13 cellular contexts compared by ENCODE assay signal in the genomic region with DNA sequence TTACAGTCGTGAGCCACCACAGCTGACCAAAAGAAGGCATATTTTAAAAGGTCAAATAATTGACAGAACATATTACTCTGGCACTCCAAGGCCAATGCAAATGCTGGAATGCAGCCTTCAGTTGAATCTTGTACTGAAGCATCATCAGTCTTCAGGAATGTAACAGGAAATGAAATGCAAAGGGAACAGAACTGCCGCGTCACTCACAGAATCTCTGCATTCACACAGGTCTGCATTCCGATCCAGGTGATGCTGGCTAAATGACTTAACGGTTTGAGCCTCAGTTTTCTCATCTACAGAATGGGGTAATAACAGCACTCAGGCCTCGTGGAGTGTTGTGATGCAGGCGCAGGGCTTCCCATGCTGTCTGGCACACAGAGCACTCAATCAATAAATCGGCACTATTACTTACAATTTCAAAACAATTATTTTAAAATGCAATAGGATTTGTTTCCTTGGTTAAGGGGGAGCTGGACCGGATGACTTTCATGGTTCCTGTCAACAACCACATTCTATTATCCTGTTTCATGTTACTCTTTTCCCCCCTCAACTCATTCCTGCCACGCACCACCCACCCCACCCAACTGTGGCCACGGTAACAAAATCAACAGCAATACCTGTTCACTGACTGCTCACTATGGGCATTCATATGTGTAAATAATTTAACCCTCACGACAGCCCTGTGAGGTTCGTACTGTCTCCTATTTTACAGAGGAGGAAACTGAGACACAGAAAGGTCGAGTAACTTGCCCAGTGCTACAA. TPM values are rescaled to one million over a fixed set of nuclear protein-coding genes. Genes with fewer than 3 reads are reported as not detected.
DNase-seq lines count a peak whose midpoint lies in the region; ATAC-seq and TF ChIP-seq lines count a peak whose summit lies in the region.
"Had no signal": no experiment of that assay in that cellular context is flagged by ENCODE, and none has a peak within 500 bp of the region (broad histone marks: within the 10 kb centered on the region; RNA-seq: fewer than 3 reads in every experiment).

No MANE protein-coding gene starts in this region.

- no peak overlapping the region for H3K9ac ChIP-seq in endocrine pancreas (ENCODE audit: control insufficient read depth, insufficient read depth, low read length)

- TF ChIP-seq CTCF in Calu3 (IDR thresholded peaks at IDR 0.05; ENCODE audit: unreplicated experiment) (no peak), tibial nerve (IDR thresholded peaks at IDR 0.05) (no peak)

- WGBS in mesodermal cell (ENCODE audit: insufficient coverage in 2 of 2), 2 experiments = 86 to 90% methylated on average over 6 to 8 of the region's 14 CpGs
- 84 to 87% methylated on average over 14 of the region's 14 CpGs for WGBS in tibial nerve, 2 donors

- no peak overlapping the region for H3K4me3 ChIP-seq in MG63
- peak overlapping the region; percentile 85 for H3K4me3 ChIP-seq in endocrine pancreas (ENCODE audit: control insufficient read depth, insufficient read depth, low read length)
- H3K4me3 ChIP-seq in mesodermal cell (ENCODE audit: extremely low read depth, insufficient read depth, low read length, poor library complexity, severe bottlenecking) = no peak overlapping the region
- H3K4me3 ChIP-seq in tibial nerve = no peak overlapping the region

- BruUV-seq in Calu3 (replicated peaks; lab: Mats Ljungman, UMichigan) = no TSS peak

- no peaks in the 10 kb centered on the region for H3K9me3 Mint-ChIP-seq in Calu3 (ENCODE audit: low read depth, unreplicated experiment)
- H3K9me3 Mint-ChIP-seq: activated naive CD4-positive, alpha-beta T cell treated with anti-CD3 and anti-CD28 coated beads, Interleukin-2, amount 50 U/mL, for 24 hours; CD4-positive, CD25-positive, alpha-beta regulatory T cell had no signal

- DNase-seq in Calu3 (peak; percentile 32), MG63 (peak; percentile 38), tibial nerve (ENCODE audit: low spot score in 2 of 2) (no peak), COR-L47 (lab: John Stamatoyannopoulos, UW) (no peak), COLO829 (ENCODE audit: low spot score) (no peak)
- DNase-seq: CD4-positive, CD25-positive, alpha-beta regulatory T cell; NCI-H1048; stimulated activated CD4-positive, alpha-beta T cell treated with anti-CD3 and anti-CD28 coated beads, Interleukin-4, amount 100 ng/mL, for 4 hours had no signal

- CTCF ChIA-PET in Calu3 (lab: Charles Lee) = no interaction called here

- peaks cover 7% of the 10 kb centered on the region for H3K36me3 Mint-ChIP-seq in Calu3 (ENCODE audit: insufficient read depth, unreplicated experiment)
- H3K36me3 Mint-ChIP-seq: activated naive CD4-positive, alpha-beta T cell treated with anti-CD3 and anti-CD28 coated beads, Interleukin-2, amount 50 U/mL, for 24 hours; CD4-positive, CD25-positive, alpha-beta regulatory T cell had no signal

- no peak overlapping the region for H3K4me3 Mint-ChIP-seq in Calu3 (ENCODE audit: low read depth, unreplicated experiment)
- H3K4me3 Mint-ChIP-seq: activated naive CD4-positive, alpha-beta T cell treated with anti-CD3 and anti-CD28 coated beads, Interleukin-2, amount 50 U/mL, for 24 hours; CD4-positive, CD25-positive, alpha-beta regulatory T cell had no signal

- H3K9me3 ChIP-seq in MG63 (no peaks in the 10 kb centered on the region), endocrine pancreas (ENCODE audit: control insufficient read depth, low read length) (no peaks in the 10 kb centered on the region), mesodermal cell (ENCODE audit: control insufficient read depth, low read length) (no peaks in the 10 kb centered on the region), tibial nerve (no peaks in the 10 kb centered on the region)

- H3K4me1 ChIP-seq in endocrine pancreas (ENCODE audit: control insufficient read depth, insufficient read depth, low read length) (peaks cover 15% of the 10 kb centered on the region), mesodermal cell (ENCODE audit: control insufficient read depth, insufficient read depth, low read length, poor library complexity, severe bottlenecking) (peaks cover 68% of the 10 kb centered on the region), tibial nerve (peaks cover 0 to 68% (median 18%) of the 10 kb centered on the region in 4 donors)

- ATAC-seq in HG03439 (IDR thresholded peaks at IDR 0.05; ENCODE audit: unreplicated experiment) = no peak

- TF ChIP-seq EP300 in tibial nerve (IDR thresholded peaks at IDR 0.05) = no peak

- H3K36me3 ChIP-seq in MG63 = peaks cover 5% of the 10 kb centered on the region; the same call in 1 of the 2 replicates
- no peaks in the 10 kb centered on the region for H3K36me3 ChIP-seq in endocrine pancreas (ENCODE audit: control insufficient read depth, insufficient read depth, low read length)
- peaks cover 11% of the 10 kb centered on the region for H3K36me3 ChIP-seq in mesodermal cell (ENCODE audit: control insufficient read depth, insufficient read depth, low read length)
- no peaks in the 10 kb centered on the region for H3K36me3 ChIP-seq in tibial nerve

- H3K4me1 Mint-ChIP-seq in Calu3 (ENCODE audit: low read depth, unreplicated experiment) = peaks cover 55% of the 10 kb centered on the region
- H3K4me1 Mint-ChIP-seq: activated naive CD4-positive, alpha-beta T cell treated with anti-CD3 and anti-CD28 coated beads, Interleukin-2, amount 50 U/mL, for 24 hours; CD4-positive, CD25-positive, alpha-beta regulatory T cell had no signal

- H3K27ac ChIP-seq in mesodermal cell (ENCODE audit: low read depth, low read length, severe bottlenecking) (peak overlapping the region; percentile 85), tibial nerve (peak overlapping the region in 1 of 4 donors; percentile 47)

- intact Hi-C loops in Calu3 (cut with micrococcal nuclease; ENCODE audit: unreplicated experiment) = no loop called here

- H3K27me3 Mint-ChIP-seq in Calu3 (ENCODE audit: unreplicated experiment) = no peaks in the 10 kb centered on the region

- TF ChIP-seq POLR2A in tibial nerve (IDR thresholded peaks at IDR 0.05) = no peak

- H3K27ac Mint-ChIP-seq in Calu3 (ENCODE audit: unreplicated experiment) = peak overlapping the region; percentile 90
- H3K27ac Mint-ChIP-seq: activated naive CD4-positive, alpha-beta T cell treated with anti-CD3 and anti-CD28 coated beads, Interleukin-2, amount 50 U/mL, for 24 hours; CD4-positive, CD25-positive, alpha-beta regulatory T cell had no signal

- no peaks in the 10 kb centered on the region for H3K27me3 ChIP-seq in MG63
- no peaks in the 10 kb centered on the region for H3K27me3 ChIP-seq in endocrine pancreas (ENCODE audit: control insufficient read depth, insufficient read depth, low read length)
- no peaks in the 10 kb centered on the region for H3K27me3 ChIP-seq in tibial nerve

RNA-seq across cellular contexts. Expression of a gene that starts 32.5 kb away (rescaled TPM):
- total RNA-seq in Calu3 (2022) (12.0 and 20.6 TPM in 2 replicates), tibial nerve (1,000 to 10,000 TPM; 1,415 to 3,184 (median 2,179) TPM)
- 332 and 410 TPM in 2 replicates for total RNA-seq in MG63 (2014; rRNA removed; shearing (Covaris generic); ENCODE audit: low replicate concordance)
- 343 TPM for polyA plus RNA-seq in mesodermal cell (2013, experiment 1 of 2)
- polyA plus RNA-seq in mesodermal cell (2013, experiment 2 of 2) = 351 TPM
- total RNA-seq: OCI-LY7 had no signal

Comparison
In these comparisons a context has a peak if more than half of its experiments do, and no peak if none do; other contexts are left out.
1. DNase-seq: peak in Calu3 (single experiment) and MG63 (single experiment); none in tibial nerve (0 of 2), COR-L47 (single experiment) and COLO829 (single experiment).
2. RNA of a gene that starts 32.5 kb away (total RNA-seq): 1,415 to 3,184 TPM in tibial nerve and 332 to 410 TPM in MG63; 12.0 to 20.6 TPM in Calu3; every median in the first group is over 10 times any median in the second.